Comparison of ENCODE assay signal across 15 cellular contexts in the genomic region with DNA sequence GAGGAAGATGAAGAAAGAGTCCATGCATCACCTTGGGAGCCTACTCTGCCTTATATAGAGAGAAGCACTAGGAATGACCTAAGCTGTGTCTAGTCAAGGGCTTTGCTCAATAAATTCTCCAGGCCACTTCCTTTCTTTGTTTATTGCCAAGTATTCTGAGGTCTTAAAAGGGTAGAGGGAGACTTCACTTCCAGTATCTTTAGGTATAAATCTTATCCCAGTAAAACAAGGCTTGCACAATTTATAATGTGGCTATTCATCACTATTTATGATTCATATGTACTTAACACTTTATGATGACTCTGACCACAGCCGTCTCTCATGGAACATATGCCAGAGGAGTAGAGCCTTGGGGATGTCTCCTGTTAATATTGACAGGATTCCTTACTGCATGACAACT.
DNase-seq lines count a peak whose midpoint lies in the region; ATAC-seq and TF ChIP-seq lines count a peak whose summit lies in the region.
"Had no signal": no experiment of that assay in that cellular context is flagged by ENCODE, and none has a peak within 500 bp of the region (broad histone marks: within the 10 kb centered on the region; RNA-seq: fewer than 3 reads in every experiment).

No MANE protein-coding gene starts in this region.

- no peak overlapping the region for H3K4me3 Mint-ChIP-seq in activated T-helper 2 cell treated with anti-CD3 and anti-CD28 coated beads, Interferon-gamma antibody, Interleukin-2, Interleukin-4, amounts not matched to agents 10 μg/mL and 5 μg/mL and 100 μg/mL, durations not matched to agents 14 hours and 24 hours and 36 hours (ENCODE audit: low read depth)
- H3K4me3 Mint-ChIP-seq in activated naive CD4-positive, alpha-beta T cell treated with anti-CD3 and anti-CD28 coated beads for 36 hours, result no peak overlapping the region
- H3K4me3 Mint-ChIP-seq: activated naive CD8-positive, alpha-beta T cell treated with anti-CD3 and anti-CD28 coated beads, Interleukin-2, amount 10 ng/mL, durations not matched to agents 7 days and 5 days; endodermal cell had no signal

- H3K4me1 ChIP-seq in fibroblast of lung (ENCODE audit: control insufficient read depth, extremely low read depth, insufficient read depth, low read length), result peaks cover 2% of the 10 kb centered on the region
- peaks cover 4% of the 10 kb centered on the region for H3K4me1 ChIP-seq in prostate gland (replicated peaks)

- no peak overlapping the region for H2AFZ ChIP-seq in fibroblast of lung (ENCODE audit: low read length)

- H3K27me3 ChIP-seq in fibroblast of lung (ENCODE audit: control insufficient read depth, insufficient read depth, low read length) (no peaks in the 10 kb centered on the region), prostate gland (replicated peaks; ENCODE audit: insufficient read depth) (no peaks in the 10 kb centered on the region)
- H3K27me3 ChIP-seq: neutrophil, stomach had no signal

- no peak overlapping the region for H3K4me2 ChIP-seq in fibroblast of lung (ENCODE audit: extremely low read depth, insufficient read depth, low read length)

- no peaks in the 10 kb centered on the region for H3K9me3 ChIP-seq in fibroblast of lung (ENCODE audit: control insufficient read depth, insufficient read depth, low read depth, low read length)
- H3K9me3 ChIP-seq in prostate gland, result no peaks in the 10 kb centered on the region
- H3K9me3 ChIP-seq: neutrophil, stomach had no signal

- H3K27ac ChIP-seq in fibroblast of lung (ENCODE audit: insufficient read depth, low read length) (no peak overlapping the region), prostate gland (peak overlapping the region; percentile 19 to 40)
- H3K27ac ChIP-seq: C4-2B, neutrophil, stomach had no signal

- H3K36me3 ChIP-seq in fibroblast of lung (ENCODE audit: control insufficient read depth, insufficient read depth, low read length), result no peaks in the 10 kb centered on the region
- no peaks in the 10 kb centered on the region for H3K36me3 ChIP-seq in prostate gland
- H3K36me3 ChIP-seq: neutrophil, stomach had no signal

- peak; percentile 33 for DNase-seq in Daoy (ENCODE audit: low read depth)
- peak; percentile 55 for DNase-seq in RPMI7951 (ENCODE audit: low read depth)
- peak; percentile 83 to 96 for DNase-seq in fibroblast of lung (ENCODE audit: low read depth in 2 of 2)
- no peak for DNase-seq in prostate gland (ENCODE audit: low spot score)
- no peak for DNase-seq in activated T-helper 2 cell treated with anti-CD3 and anti-CD28 coated beads, Interferon-gamma antibody, Interleukin-2, Interleukin-4, amounts not matched to agents 10 μg/mL and 5 μg/mL and 100 μg/mL, durations not matched to agents 14 hours and 24 hours and 36 hours (ENCODE audit: low spot score)
- no peak for DNase-seq in activated naive CD4-positive, alpha-beta T cell treated with anti-CD3 and anti-CD28 coated beads for 36 hours
- no peak for DNase-seq in NCI-H1694 treated with DMSO at 0.1 percent for 48 hours (lab: John Stamatoyannopoulos, UW)
- DNase-seq: activated naive CD8-positive, alpha-beta T cell treated with anti-CD3 and anti-CD28 coated beads, Interleukin-2, amount 10 ng/mL, durations not matched to agents 7 days and 5 days; endodermal cell; NCI-H526; stimulated activated CD4-positive, alpha-beta T cell treated with anti-CD3 and anti-CD28 coated beads, Interleukin-4, amount 100 ng/mL, for 1 hour; stomach had no signal

- H3K79me2 ChIP-seq in fibroblast of lung (ENCODE audit: control insufficient read depth, insufficient read depth, low read length), result no peaks in the 10 kb centered on the region

- TF ChIP-seq CTCF in fibroblast of lung (conservative IDR thresholded peaks at IDR 0.05 in 1 of 2, IDR thresholded peaks at IDR 0.05 in 1 of 2; ENCODE audit: low read depth in 1 of 2, low read length in 2 of 2) (no peak), prostate gland (IDR thresholded peaks at IDR 0.05) (no peak)

- intact Hi-C loops in prostate gland (cut with DNase I), result no loop called here
- intact Hi-C loops in activated T-helper 2 cell treated with anti-CD3 and anti-CD28 coated beads, Interferon-gamma antibody, Interleukin-2, Interleukin-4, amounts not matched to agents 10 μg/mL and 5 μg/mL and 100 μg/mL, durations not matched to agents 14 hours and 24 hours and 36 hours (cut with micrococcal nuclease), result no loop called here
- intact Hi-C loops in activated naive CD4-positive, alpha-beta T cell treated with anti-CD3 and anti-CD28 coated beads for 36 hours (cut with micrococcal nuclease), result no loop called here

- no peak overlapping the region for H3K27ac Mint-ChIP-seq in activated T-helper 2 cell treated with anti-CD3 and anti-CD28 coated beads, Interferon-gamma antibody, Interleukin-2, Interleukin-4, amounts not matched to agents 10 μg/mL and 5 μg/mL and 100 μg/mL, durations not matched to agents 14 hours and 24 hours and 36 hours
- H3K27ac Mint-ChIP-seq in activated naive CD4-positive, alpha-beta T cell treated with anti-CD3 and anti-CD28 coated beads for 36 hours, result no peak overlapping the region
- H3K27ac Mint-ChIP-seq: activated naive CD8-positive, alpha-beta T cell treated with anti-CD3 and anti-CD28 coated beads, Interleukin-2, amount 10 ng/mL, durations not matched to agents 7 days and 5 days; endodermal cell had no signal

- H4K20me1 ChIP-seq in fibroblast of lung (ENCODE audit: control insufficient read depth, extremely low read depth, insufficient read depth, low read length), result no peaks in the 10 kb centered on the region

- no peaks in the 10 kb centered on the region for H3K4me1 Mint-ChIP-seq in activated T-helper 2 cell treated with anti-CD3 and anti-CD28 coated beads, Interferon-gamma antibody, Interleukin-2, Interleukin-4, amounts not matched to agents 10 μg/mL and 5 μg/mL and 100 μg/mL, durations not matched to agents 14 hours and 24 hours and 36 hours (ENCODE audit: low read depth)
- H3K4me1 Mint-ChIP-seq in activated naive CD4-positive, alpha-beta T cell treated with anti-CD3 and anti-CD28 coated beads for 36 hours (ENCODE audit: low read depth), result peaks cover 2% of the 10 kb centered on the region
- H3K4me1 Mint-ChIP-seq: activated naive CD8-positive, alpha-beta T cell treated with anti-CD3 and anti-CD28 coated beads, Interleukin-2, amount 10 ng/mL, durations not matched to agents 7 days and 5 days had no signal

- CTCF ChIA-PET in activated naive CD4-positive, alpha-beta T cell treated with anti-CD3 and anti-CD28 coated beads for 36 hours (lab: Charles Lee), result no interaction called here

- no peaks in the 10 kb centered on the region for H3K9me3 Mint-ChIP-seq in activated T-helper 2 cell treated with anti-CD3 and anti-CD28 coated beads, Interferon-gamma antibody, Interleukin-2, Interleukin-4, amounts not matched to agents 10 μg/mL and 5 μg/mL and 100 μg/mL, durations not matched to agents 14 hours and 24 hours and 36 hours
- no peaks in the 10 kb centered on the region for H3K9me3 Mint-ChIP-seq in activated naive CD4-positive, alpha-beta T cell treated with anti-CD3 and anti-CD28 coated beads for 36 hours
- H3K9me3 Mint-ChIP-seq: activated naive CD8-positive, alpha-beta T cell treated with anti-CD3 and anti-CD28 coated beads, Interleukin-2, amount 10 ng/mL, durations not matched to agents 7 days and 5 days; endodermal cell had no signal

- H3K9ac ChIP-seq in fibroblast of lung (ENCODE audit: insufficient read depth, low read length), result no peak overlapping the region

- ATAC-seq in GM19324 (IDR thresholded peaks at IDR 0.05; ENCODE audit: low FRiP score, unreplicated experiment), result no peak

- no peaks in the 10 kb centered on the region for H3K36me3 Mint-ChIP-seq in activated T-helper 2 cell treated with anti-CD3 and anti-CD28 coated beads, Interferon-gamma antibody, Interleukin-2, Interleukin-4, amounts not matched to agents 10 μg/mL and 5 μg/mL and 100 μg/mL, durations not matched to agents 14 hours and 24 hours and 36 hours (ENCODE audit: low read depth)
- H3K36me3 Mint-ChIP-seq in activated naive CD4-positive, alpha-beta T cell treated with anti-CD3 and anti-CD28 coated beads for 36 hours (ENCODE audit: low read depth), result no peaks in the 10 kb centered on the region
- H3K36me3 Mint-ChIP-seq: activated naive CD8-positive, alpha-beta T cell treated with anti-CD3 and anti-CD28 coated beads, Interleukin-2, amount 10 ng/mL, durations not matched to agents 7 days and 5 days had no signal

- H3K4me3 ChIP-seq in fibroblast of lung (replicated peaks in 1 of 4; ENCODE audit: control extremely low read depth in 1 of 4, insufficient read depth in 1 of 4, low read depth in 3 of 4, low read length in 4 of 4) (no peak overlapping the region), prostate gland (no peak overlapping the region)
- H3K4me3 ChIP-seq: stomach had no signal

- 26% methylated on average over 1 of the region's 1 CpG for WGBS in prostate gland

- H3K27me3 Mint-ChIP-seq in activated T-helper 2 cell treated with anti-CD3 and anti-CD28 coated beads, Interferon-gamma antibody, Interleukin-2, Interleukin-4, amounts not matched to agents 10 μg/mL and 5 μg/mL and 100 μg/mL, durations not matched to agents 14 hours and 24 hours and 36 hours (ENCODE audit: low read depth), result peaks cover 2% of the 10 kb centered on the region
- H3K27me3 Mint-ChIP-seq in activated naive CD4-positive, alpha-beta T cell treated with anti-CD3 and anti-CD28 coated beads for 36 hours (ENCODE audit: low read depth), result no peaks in the 10 kb centered on the region

- no peak for TF ChIP-seq POLR2A in prostate gland (IDR thresholded peaks at IDR 0.05)

Comparison
In these comparisons a context has a peak if more than half of its experiments do, and no peak if none do; other contexts are left out.
1. DNase-seq: peak in Daoy (single experiment), RPMI7951 (single experiment) and fibroblast of lung (2 of 2); none in prostate gland (single experiment), activated T-helper 2 cell treated with anti-CD3 and anti-CD28 coated beads, Interferon-gamma antibody, Interleukin-2, Interleukin-4, amounts not matched to agents 10 μg/mL and 5 μg/mL and 100 μg/mL, durations not matched to agents 14 hours and 24 hours and 36 hours (single experiment), activated naive CD4-positive, alpha-beta T cell treated with anti-CD3 and anti-CD28 coated beads for 36 hours (single experiment) and NCI-H1694 treated with DMSO at 0.1 percent for 48 hours (single experiment).